In genomic region chr3:5465183-5465582, GRCh38 we compare ENCODE assay signal across 22 cellular contexts.
"Had no signal": no experiment of that assay in that cellular context is flagged by ENCODE, and none has a peak within 500 bp of the region (broad histone marks: within the 10 kb centered on the region; RNA-seq: fewer than 3 reads in every experiment).

No MANE protein-coding gene starts in this region.

- H3K4me1 Mint-ChIP-seq: activated CD4-positive, alpha-beta T cell treated with anti-CD3 and anti-CD28 coated beads, Interleukin-2, amount 10 ng/mL, durations not matched to agents 24 days and 14 days; central memory CD8-positive, alpha-beta T cell; natural killer cell; neural progenitor cell had no signal

- H3K4me1 ChIP-seq: gastrocnemius medialis, left ventricle myocardium inferior, neural progenitor cell, right atrium auricular region, stomach, thyroid gland had no signal

- H3K27ac Mint-ChIP-seq: activated CD4-positive, alpha-beta memory T cell treated with anti-CD3 and anti-CD28 coated beads for 36 hours; activated CD4-positive, alpha-beta T cell treated with anti-CD3 and anti-CD28 coated beads, Interleukin-2, amount 10 ng/mL, durations not matched to agents 24 days and 14 days; activated naive CD4-positive, alpha-beta T cell treated with anti-CD3 and anti-CD28 coated beads, Interleukin-2, amount 50 U/mL, for 72 hours; activated T-cell treated with anti-CD3 and anti-CD28 coated beads, Interleukin-2, amount 50 U/mL, for 72 hours; natural killer cell; neural progenitor cell; stimulated activated naive B cell treated with anti-CD40 and anti-IgM and Interleukin-4, amounts not matched to agents 10 μg/mL and 1 μg/mL and 100 μg/mL, for 72 hours; T-helper 2 cell treated with Interferon-gamma antibody and Interleukin-4, amounts not matched to agents 5 μg/mL and 100 μg/mL, for 36 hours had no signal

- H3K9me3 Mint-ChIP-seq: activated CD4-positive, alpha-beta memory T cell treated with anti-CD3 and anti-CD28 coated beads for 36 hours; activated CD4-positive, alpha-beta T cell treated with anti-CD3 and anti-CD28 coated beads, Interleukin-2, amount 10 ng/mL, durations not matched to agents 24 days and 14 days; activated naive CD4-positive, alpha-beta T cell treated with anti-CD3 and anti-CD28 coated beads, Interleukin-2, amount 50 U/mL, for 72 hours; activated T-cell treated with anti-CD3 and anti-CD28 coated beads, Interleukin-2, amount 50 U/mL, for 72 hours; central memory CD8-positive, alpha-beta T cell; neural progenitor cell; stimulated activated naive B cell treated with anti-CD40 and anti-IgM and Interleukin-4, amounts not matched to agents 10 μg/mL and 1 μg/mL and 100 μg/mL, for 72 hours; T-helper 2 cell treated with Interferon-gamma antibody and Interleukin-4, amounts not matched to agents 5 μg/mL and 100 μg/mL, for 36 hours had no signal

- H3K36me3 ChIP-seq: gastrocnemius medialis, left ventricle myocardium inferior, neural progenitor cell, right atrium auricular region, stomach, thyroid gland had no signal

- ATAC-seq: activated naive CD4-positive, alpha-beta T cell treated with anti-CD3 and anti-CD28 coated beads, Interleukin-2, amount 50 U/mL, for 72 hours; activated T-cell treated with anti-CD3 and anti-CD28 coated beads, Interleukin-2, amount 50 U/mL, for 72 hours; gastrocnemius medialis; natural killer cell; stimulated activated naive B cell treated with anti-CD40 and anti-IgM and Interleukin-4, amounts not matched to agents 10 μg/mL and 1 μg/mL and 100 μg/mL, for 72 hours had no signal

- H3K4me3 Mint-ChIP-seq: activated CD4-positive, alpha-beta memory T cell treated with anti-CD3 and anti-CD28 coated beads for 36 hours; activated CD4-positive, alpha-beta T cell treated with anti-CD3 and anti-CD28 coated beads, Interleukin-2, amount 10 ng/mL, durations not matched to agents 24 days and 14 days; activated T-cell treated with anti-CD3 and anti-CD28 coated beads, Interleukin-2, amount 50 U/mL, for 72 hours; central memory CD8-positive, alpha-beta T cell; natural killer cell; neural progenitor cell; stimulated activated naive B cell treated with anti-CD40 and anti-IgM and Interleukin-4, amounts not matched to agents 10 μg/mL and 1 μg/mL and 100 μg/mL, for 72 hours; T-helper 2 cell treated with Interferon-gamma antibody and Interleukin-4, amounts not matched to agents 5 μg/mL and 100 μg/mL, for 36 hours had no signal

- H3K27ac ChIP-seq: gastrocnemius medialis, left ventricle myocardium inferior, neural progenitor cell, right atrium auricular region, stomach, thyroid gland had no signal

- H3K4me3 ChIP-seq: gastrocnemius medialis, left ventricle myocardium inferior, lung, neural progenitor cell, right atrium auricular region, stomach, thyroid gland had no signal

- H3K27me3 ChIP-seq: gastrocnemius medialis, neural progenitor cell, right atrium auricular region, stomach, thyroid gland had no signal

- H3K36me3 Mint-ChIP-seq: activated CD4-positive, alpha-beta memory T cell treated with anti-CD3 and anti-CD28 coated beads for 36 hours; activated naive CD4-positive, alpha-beta T cell treated with anti-CD3 and anti-CD28 coated beads, Interleukin-2, amount 50 U/mL, for 72 hours; natural killer cell; neural progenitor cell; stimulated activated naive B cell treated with anti-CD40 and anti-IgM and Interleukin-4, amounts not matched to agents 10 μg/mL and 1 μg/mL and 100 μg/mL, for 72 hours had no signal

- DNase-seq: activated CD4-positive, alpha-beta memory T cell treated with anti-CD3 and anti-CD28 coated beads for 36 hours; activated CD4-positive, alpha-beta T cell treated with anti-CD3 and anti-CD28 coated beads, Interleukin-2, amount 10 ng/mL, durations not matched to agents 24 days and 14 days; activated CD4-positive, CD25-positive, alpha-beta regulatory T cell treated with anti-CD3 and anti-CD28 coated beads, Interleukin-2, amount 50 U/mL, for 72 hours; activated naive CD4-positive, alpha-beta T cell; activated T-cell treated with anti-CD3 and anti-CD28 coated beads, Interleukin-2, amount 50 U/mL, for 72 hours; effector CD8-positive, alpha-beta T cell; gastrocnemius medialis; glutamatergic neuron; left ventricle myocardium inferior; mesendoderm; natural killer cell; stimulated activated CD4-positive, alpha-beta T cell treated with anti-CD3 and anti-CD28 coated beads, Interleukin-15, amount 100 ng/mL, for 24 hours; stimulated activated CD4-positive, alpha-beta T cell treated with anti-CD3 and anti-CD28 coated beads, Interleukin-2, amount 100 ng/mL, for 24 hours; stimulated activated naive B cell treated with anti-CD40 and anti-IgM and Interleukin-4, amounts not matched to agents 10 μg/mL and 1 μg/mL and 100 μg/mL, for 72 hours; stomach; thyroid gland had no signal

- H3K9me3 ChIP-seq: gastrocnemius medialis, left ventricle myocardium inferior, right atrium auricular region, stomach, thyroid gland had no signal
